ENCODE assay signal across 9 cellular contexts in genomic region chr12:32502693-32503510, GRCh38.
DNase-seq lines count a peak whose midpoint lies in the region; ATAC-seq and TF ChIP-seq lines count a peak whose summit lies in the region.
"Had no signal": no experiment of that assay in that cellular context is flagged by ENCODE, and none has a peak within 500 bp of the region (broad histone marks: within the 10 kb centered on the region; RNA-seq: fewer than 3 reads in every experiment).

No MANE protein-coding gene starts in this region.

- H3K27ac ChIP-seq in liver (ENCODE audit: low read depth in 1 of 2, low read length in 2 of 2) (peak overlapping the region; percentile 78 to 99), tibial nerve (peak overlapping the region; percentile 60 to 81 (median 66)), prostate gland (peak overlapping the region in 1 of 2 donors; percentile 20)
- H3K27ac ChIP-seq: A549 had no signal

- intact Hi-C loops in prostate gland (cut with DNase I) = no loop called here

- DNase-seq in NCI-H1417 (lab: John Stamatoyannopoulos, UW) (peak; percentile 25 to 65 (median 41)), NCI-H1417 treated with DMSO at 0.1 percent for 48 hours (lab: John Stamatoyannopoulos, UW) (no peak), dedifferentiated amniotic fluid mesenchymal stem cell (ENCODE audit: extremely low spot score) (peak; percentile 53), tibial nerve (ENCODE audit: low spot score in 2 of 2) (peak in 1 of 2 donors; percentile 71), prostate gland (ENCODE audit: low spot score) (no peak)

- no peaks in the 10 kb centered on the region for H3K36me3 ChIP-seq in liver (ENCODE audit: control insufficient read depth in 4 of 4, insufficient read depth in 3 of 4, low read depth in 1 of 4, low read length in 3 of 4)
- no peaks in the 10 kb centered on the region for H3K36me3 ChIP-seq in tibial nerve
- H3K36me3 ChIP-seq in prostate gland = no peaks in the 10 kb centered on the region

- peak overlapping the region; percentile 14 to 70 (median 36) for H3K4me3 ChIP-seq in liver (ENCODE audit: low read depth in 1 of 3, low read length in 3 of 3)
- H3K4me3 ChIP-seq in tibial nerve = peak overlapping the region; percentile 1 to 40 (median 18)
- H3K4me3 ChIP-seq in prostate gland = no peak overlapping the region
- H3K4me3 ChIP-seq: A549 had no signal

- TF ChIP-seq POLR2A in tibial nerve (IDR thresholded peaks at IDR 0.05) (no peak), prostate gland (IDR thresholded peaks at IDR 0.05) (no peak)

- no peaks in the 10 kb centered on the region for H3K9me3 ChIP-seq in liver (ENCODE audit: control insufficient read depth in 4 of 4, low read length in 3 of 4)
- H3K9me3 ChIP-seq in tibial nerve = no peaks in the 10 kb centered on the region
- H3K9me3 ChIP-seq in prostate gland = no peaks in the 10 kb centered on the region
- H3K9me3 ChIP-seq: A549 had no signal

- no peak for TF ChIP-seq CTCF in liver (IDR thresholded peaks at IDR 0.05; ENCODE audit: low read depth, low read length, missing input control)
- TF ChIP-seq CTCF in tibial nerve (IDR thresholded peaks at IDR 0.05) = no peak
- no peak for TF ChIP-seq CTCF in prostate gland (IDR thresholded peaks at IDR 0.05)

- ATAC-seq in HG02759 (IDR thresholded peaks at IDR 0.05; ENCODE audit: unreplicated experiment) = no peak
- no peak for ATAC-seq in HG03159 (IDR thresholded peaks at IDR 0.05; ENCODE audit: unreplicated experiment)

- H3K9ac ChIP-seq in liver (ENCODE audit: low read depth in 1 of 2, low read length in 2 of 2) = peak overlapping the region in 1 of 2 donors; percentile 98

- H3K4me1 ChIP-seq in liver (ENCODE audit: control insufficient read depth in 4 of 4, insufficient read depth in 4 of 4, low read length in 3 of 4) = peaks cover 4 to 45% (median 19%) of the 10 kb centered on the region in 4 donors
- peaks cover 0 to 68% (median 14%) of the 10 kb centered on the region in 4 donors for H3K4me1 ChIP-seq in tibial nerve
- peaks cover 7% of the 10 kb centered on the region for H3K4me1 ChIP-seq in prostate gland (replicated peaks)

- TF ChIP-seq EP300 in tibial nerve (IDR thresholded peaks at IDR 0.05) = peak in 1 of 2 donors; percentile 93

- TF ChIP-seq RAD21 in liver (IDR thresholded peaks at IDR 0.05) = peak; percentile 56

- H3K27me3 ChIP-seq in liver (ENCODE audit: control insufficient read depth in 4 of 4, insufficient read depth in 4 of 4, low read length in 3 of 4) = no peaks in the 10 kb centered on the region
- H3K27me3 ChIP-seq in tibial nerve = no peaks in the 10 kb centered on the region
- H3K27me3 ChIP-seq in prostate gland (replicated peaks; ENCODE audit: insufficient read depth) = no peaks in the 10 kb centered on the region

- 22% methylated on average over 3 of the region's 3 CpGs for WGBS in liver
- WGBS in tibial nerve, 2 donors = 4 to 10% methylated on average over 3 of the region's 3 CpGs
- WGBS in prostate gland = 15% methylated on average over 3 of the region's 3 CpGs

TF ChIP-seq in liver, 16 proteins besides CTCF, POLR2A, EP300 and RAD21:
- no peak for TF ChIP-seq NR2F2 (IDR thresholded peaks at IDR 0.05)
- peak; percentile 76 for TF ChIP-seq FOXA2 (IDR thresholded peaks at IDR 0.05)
- TF ChIP-seq JUND (IDR thresholded peaks at IDR 0.05) = peak; percentile 43 to 77
- TF ChIP-seq, protein P1, sequence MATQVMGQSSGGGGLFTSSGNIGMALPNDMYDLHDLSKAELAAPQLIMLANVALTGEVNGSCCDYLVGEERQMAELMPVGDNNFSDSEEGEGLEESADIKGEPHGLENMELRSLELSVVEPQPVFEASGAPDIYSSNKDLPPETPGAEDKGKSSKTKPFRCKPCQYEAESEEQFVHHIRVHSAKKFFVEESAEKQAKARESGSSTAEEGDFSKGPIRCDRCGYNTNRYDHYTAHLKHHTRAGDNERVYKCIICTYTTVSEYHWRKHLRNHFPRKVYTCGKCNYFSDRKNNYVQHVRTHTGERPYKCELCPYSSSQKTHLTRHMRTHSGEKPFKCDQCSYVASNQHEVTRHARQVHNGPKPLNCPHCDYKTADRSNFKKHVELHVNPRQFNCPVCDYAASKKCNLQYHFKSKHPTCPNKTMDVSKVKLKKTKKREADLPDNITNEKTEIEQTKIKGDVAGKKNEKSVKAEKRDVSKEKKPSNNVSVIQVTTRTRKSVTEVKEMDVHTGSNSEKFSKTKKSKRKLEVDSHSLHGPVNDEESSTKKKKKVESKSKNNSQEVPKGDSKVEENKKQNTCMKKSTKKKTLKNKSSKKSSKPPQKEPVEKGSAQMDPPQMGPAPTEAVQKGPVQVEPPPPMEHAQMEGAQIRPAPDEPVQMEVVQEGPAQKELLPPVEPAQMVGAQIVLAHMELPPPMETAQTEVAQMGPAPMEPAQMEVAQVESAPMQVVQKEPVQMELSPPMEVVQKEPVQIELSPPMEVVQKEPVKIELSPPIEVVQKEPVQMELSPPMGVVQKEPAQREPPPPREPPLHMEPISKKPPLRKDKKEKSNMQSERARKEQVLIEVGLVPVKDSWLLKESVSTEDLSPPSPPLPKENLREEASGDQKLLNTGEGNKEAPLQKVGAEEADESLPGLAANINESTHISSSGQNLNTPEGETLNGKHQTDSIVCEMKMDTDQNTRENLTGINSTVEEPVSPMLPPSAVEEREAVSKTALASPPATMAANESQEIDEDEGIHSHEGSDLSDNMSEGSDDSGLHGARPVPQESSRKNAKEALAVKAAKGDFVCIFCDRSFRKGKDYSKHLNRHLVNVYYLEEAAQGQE (IDR thresholded peaks at IDR 0.05) = peak; percentile 74
- TF ChIP-seq EGR1 (IDR thresholded peaks at IDR 0.05; ENCODE audit: low read depth in 2 of 2) = peak in 1 of 2 donors; percentile 51
- TF ChIP-seq MAX (IDR thresholded peaks at IDR 0.05) = peak; percentile 87
- peak; percentile 94 for TF ChIP-seq YY1 (IDR thresholded peaks at IDR 0.05)
- TF ChIP-seq RXRA (IDR thresholded peaks at IDR 0.05) = peak; percentile 73 to 90
- TF ChIP-seq TAF1 (conservative IDR thresholded peaks at IDR 0.05) = no peak
- TF ChIP-seq FOXA1 (IDR thresholded peaks at IDR 0.05) = peak; percentile 47
- peak; percentile 56 for TF ChIP-seq SP1 (IDR thresholded peaks at IDR 0.05)
- TF ChIP-seq, protein P2, sequence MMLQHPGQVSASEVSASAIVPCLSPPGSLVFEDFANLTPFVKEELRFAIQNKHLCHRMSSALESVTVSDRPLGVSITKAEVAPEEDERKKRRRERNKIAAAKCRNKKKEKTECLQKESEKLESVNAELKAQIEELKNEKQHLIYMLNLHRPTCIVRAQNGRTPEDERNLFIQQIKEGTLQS (IDR thresholded peaks at IDR 0.05) = peak; percentile 27
- no peak for TF ChIP-seq GABPA (IDR thresholded peaks at IDR 0.05 in 1 of 2, conservative IDR thresholded peaks at IDR 0.05 in 1 of 2)
- TF ChIP-seq HNF4G (IDR thresholded peaks at IDR 0.05) = no peak
- TF ChIP-seq, protein P3, sequence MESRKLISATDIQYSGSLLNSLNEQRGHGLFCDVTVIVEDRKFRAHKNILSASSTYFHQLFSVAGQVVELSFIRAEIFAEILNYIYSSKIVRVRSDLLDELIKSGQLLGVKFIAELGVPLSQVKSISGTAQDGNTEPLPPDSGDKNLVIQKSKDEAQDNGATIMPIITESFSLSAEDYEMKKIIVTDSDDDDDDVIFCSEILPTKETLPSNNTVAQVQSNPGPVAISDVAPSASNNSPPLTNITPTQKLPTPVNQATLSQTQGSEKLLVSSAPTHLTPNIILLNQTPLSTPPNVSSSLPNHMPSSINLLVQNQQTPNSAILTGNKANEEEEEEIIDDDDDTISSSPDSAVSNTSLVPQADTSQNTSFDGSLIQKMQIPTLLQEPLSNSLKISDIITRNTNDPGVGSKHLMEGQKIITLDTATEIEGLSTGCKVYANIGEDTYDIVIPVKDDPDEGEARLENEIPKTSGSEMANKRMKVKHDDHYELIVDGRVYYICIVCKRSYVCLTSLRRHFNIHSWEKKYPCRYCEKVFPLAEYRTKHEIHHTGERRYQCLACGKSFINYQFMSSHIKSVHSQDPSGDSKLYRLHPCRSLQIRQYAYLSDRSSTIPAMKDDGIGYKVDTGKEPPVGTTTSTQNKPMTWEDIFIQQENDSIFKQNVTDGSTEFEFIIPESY (IDR thresholded peaks at IDR 0.05) = peak; percentile 85
- TF ChIP-seq HNF4A (conservative IDR thresholded peaks at IDR 0.05) = peak; percentile 63 to 89

Comparison
In these comparisons a context has a peak if more than half of its experiments do, and no peak if none do; other contexts are left out.
1. DNase-seq: peak in NCI-H1417 (3 of 3) and dedifferentiated amniotic fluid mesenchymal stem cell (single experiment); none in NCI-H1417 treated with DMSO at 0.1 percent for 48 hours (single experiment) and prostate gland (single experiment).
2. H3K4me3 ChIP-seq: peak in liver (3 of 3) and tibial nerve (4 of 4); none in prostate gland (0 of 2).